In genomic region chr1:15352122-15352957, GRCh38 we compare ENCODE assay signal across 8 cellular contexts. TPM values are rescaled to one million over a fixed set of nuclear protein-coding genes. Genes with fewer than 3 reads are reported as not detected.
A peak's percentile ranks its signal among the peaks of the same experiment; 100 is the strongest.
DNase-seq lines count a peak whose midpoint lies in the region; ATAC-seq and TF ChIP-seq lines count a peak whose summit lies in the region.

No MANE protein-coding gene starts in this region.

- CTCF ChIA-PET in Panc1 (lab: Charles Lee) = no interaction called here
- CTCF ChIA-PET in naive thymus-derived CD4-positive, alpha-beta T cell (lab: Charles Lee) = no interaction called here

- peaks cover 24% of the 10 kb centered on the region for H3K4me1 ChIP-seq in Panc1 (ENCODE audit: control insufficient read depth, insufficient read depth, low read length)
- H3K4me1 ChIP-seq in naive thymus-derived CD4-positive, alpha-beta T cell (ENCODE audit: control insufficient read depth in 2 of 2, insufficient read depth in 2 of 2, low read length in 2 of 2) = peaks cover 0 to 20% of the 10 kb centered on the region in 2 donors

- peak; percentile 49 for DNase-seq in NCI-H1092 treated with DMSO at 0.1 percent for 48 hours (lab: John Stamatoyannopoulos, UW)
- DNase-seq in NCI-H1092 (lab: John Stamatoyannopoulos, UW) = no peak
- peak; percentile 86 for DNase-seq in Panc1 (ENCODE audit: low read depth, low spot score)
- DNase-seq in astrocyte of the spinal cord (ENCODE audit: low read depth, low spot score) = peak; percentile 75
- peak in 1 of 9 donors; percentile 44 for DNase-seq in naive thymus-derived CD4-positive, alpha-beta T cell
- no peak for DNase-seq in erythroblast (lab: John Stamatoyannopoulos, UW)
- DNase-seq in NCI-H524 treated with DMSO at 0.1 percent for 48 hours (lab: John Stamatoyannopoulos, UW) = no peak

- peak overlapping the region in 1 of 10 donors; percentile 41 for H3K4me3 Mint-ChIP-seq in naive thymus-derived CD4-positive, alpha-beta T cell

- POLR2A ChIA-PET in Panc1 (lab: Charles Lee) = no interaction called here
- POLR2A ChIA-PET in naive thymus-derived CD4-positive, alpha-beta T cell (lab: Charles Lee) = no interaction called here

- H3K4me3 ChIP-seq in Panc1 (ENCODE audit: low read depth in 2 of 2, low read length in 2 of 2) (no peak overlapping the region), astrocyte of the spinal cord (ENCODE audit: low read depth, low read length) (no peak overlapping the region)
- H3K4me3 ChIP-seq in naive thymus-derived CD4-positive, alpha-beta T cell (ENCODE audit: low read length) = no peak overlapping the region

- TF ChIP-seq CTCF in Panc1 (IDR thresholded peaks at IDR 0.05) = no peak
- TF ChIP-seq CTCF in astrocyte of the spinal cord (IDR thresholded peaks at IDR 0.05; ENCODE audit: low read depth, low read length) = no peak

- peaks cover 0 to 2% (median 0%) of the 10 kb centered on the region in 11 donors for H3K9me3 Mint-ChIP-seq in naive thymus-derived CD4-positive, alpha-beta T cell

- peaks cover 0 to 38% (median 0%) of the 10 kb centered on the region in 7 donors for H3K4me1 Mint-ChIP-seq in naive thymus-derived CD4-positive, alpha-beta T cell

- H3K27ac ChIP-seq in Panc1 (ENCODE audit: low read length) = peak overlapping the region; percentile 52
- no peak overlapping the region for H3K27ac ChIP-seq in naive thymus-derived CD4-positive, alpha-beta T cell (ENCODE audit: low read depth, low read length)

- intact Hi-C loops in Panc1 (cut with micrococcal nuclease; ENCODE audit: unreplicated experiment) = no loop called here
- intact Hi-C loops in naive thymus-derived CD4-positive, alpha-beta T cell (cut with micrococcal nuclease) = no loop called here

- TF ChIP-seq POLR2A in erythroblast (IDR thresholded peaks at IDR 0.05; ENCODE audit: low read length) = no peak

- ATAC-seq in Panc1 (peak; percentile 80), HG03521 (IDR thresholded peaks at IDR 0.05; ENCODE audit: unreplicated experiment) (no peak)
- peak; percentile 67 for ATAC-seq in naive thymus-derived CD4-positive, alpha-beta T cell

- peaks cover 0 to 3% (median 0%) of the 10 kb centered on the region in 5 donors for H3K36me3 Mint-ChIP-seq in naive thymus-derived CD4-positive, alpha-beta T cell

- H3K36me3 ChIP-seq in Panc1 (ENCODE audit: control insufficient read depth, insufficient read depth, low read length) = no peaks in the 10 kb centered on the region
- no peaks in the 10 kb centered on the region for H3K36me3 ChIP-seq in naive thymus-derived CD4-positive, alpha-beta T cell (ENCODE audit: control insufficient read depth in 2 of 3, insufficient read depth in 3 of 3, low read length in 3 of 3)

- no peaks in the 10 kb centered on the region for H3K9me3 ChIP-seq in Panc1 (ENCODE audit: control insufficient read depth, insufficient read depth, low read depth, low read length)
- H3K9me3 ChIP-seq in naive thymus-derived CD4-positive, alpha-beta T cell (ENCODE audit: control insufficient read depth in 2 of 3, low read length in 3 of 3) = no peaks in the 10 kb centered on the region

- peaks cover 5 to 14% (median 7%) of the 10 kb centered on the region in 5 donors for H3K27me3 Mint-ChIP-seq in naive thymus-derived CD4-positive, alpha-beta T cell

- BruUV-seq in Panc1 (replicated peaks; lab: Mats Ljungman, UMichigan) = no TSS peak

- H3K27me3 ChIP-seq in Panc1 (ENCODE audit: control insufficient read depth, insufficient read depth, low read length) = no peaks in the 10 kb centered on the region
- no peaks in the 10 kb centered on the region for H3K27me3 ChIP-seq in naive thymus-derived CD4-positive, alpha-beta T cell (ENCODE audit: control insufficient read depth in 2 of 2, insufficient read depth in 2 of 2, low read length in 2 of 2)

- peak overlapping the region in 2 of 9 donors; percentile 35 to 44 for H3K27ac Mint-ChIP-seq in naive thymus-derived CD4-positive, alpha-beta T cell

- in situ Hi-C loops in Panc1 (cut with HindIII; ENCODE audit: low pct_unique_long_range_greater_than_20kb, low sequenced_read_pairs) = no loop called here
- in situ Hi-C loops in astrocyte of the spinal cord (cut with HindIII; ENCODE audit: low sequenced_read_pairs) = no loop called here

RNA-seq across cellular contexts. Expression of gene EFHD2, which starts 57.3 kb away (rescaled TPM):
- total RNA-seq in Panc1 (2021; ENCODE audit: unreplicated experiment) = 90.8 TPM
- polyA plus RNA-seq in Panc1 (2012; ENCODE audit: insufficient read length) = 96.2 TPM
- 100 to 1,000 TPM in 1 of 5 experiments, 10 to 100 TPM in 4; 29.9 to 258 (median 82.6) TPM for total RNA-seq in naive thymus-derived CD4-positive, alpha-beta T cell
- 10 to 100 TPM; 21.0 to 30.2 TPM for polyA plus RNA-seq in naive thymus-derived CD4-positive, alpha-beta T cell

Comparison
In these comparisons a context has a peak if more than half of its experiments do, and no peak if none do; other contexts are left out.
1. DNase-seq: peak in NCI-H1092 treated with DMSO at 0.1 percent for 48 hours (single experiment), Panc1 (single experiment) and astrocyte of the spinal cord (single experiment); none in NCI-H1092 (single experiment), erythroblast (0 of 2) and NCI-H524 treated with DMSO at 0.1 percent for 48 hours (single experiment).